In genomic region chr5:146203011-146203871, GRCh38 we compare ENCODE assay signal across 1 cellular context.
TF ChIP-seq lines count a peak whose summit lies in the region.

TSS of gene RBM27 (plus strand) at chr5:146203605. CDS start at chr5:146203766, 161 bp downstream.

TF ChIP-seq in HCT116, 20 proteins besides CTCF, POLR2A, EP300 and RAD21 (continued from another document):
- TF ChIP-seq SRF (IDR thresholded peaks at IDR 0.05; ENCODE audit: low read depth) = no peak
- peak; percentile 74; the same call in 1 of the 2 replicates for TF ChIP-seq CBX3 (IDR thresholded peaks at IDR 0.05; ENCODE audit: low read depth)
- TF ChIP-seq YY1 (IDR thresholded peaks at IDR 0.05; ENCODE audit: extremely low read depth, insufficient replicate concordance, low read depth, low read length) = peak; percentile 82
- no peak for TF ChIP-seq EZH2 (IDR thresholded peaks at IDR 0.05)
- TF ChIP-seq ZFX (IDR thresholded peaks at IDR 0.05) = peak; percentile 87
- TF ChIP-seq SP1 (IDR thresholded peaks at IDR 0.05; ENCODE audit: low read depth) = peak; percentile 100
- no peak for TF ChIP-seq ATF3 (IDR thresholded peaks at IDR 0.05)
- peak; percentile 46; the same call in 1 of the 2 replicates for TF ChIP-seq CEBPB (IDR thresholded peaks at IDR 0.05; ENCODE audit: low read depth)
- TF ChIP-seq EZH2phosphoT487 (IDR thresholded peaks at IDR 0.05; ENCODE audit: borderline replicate concordance) = no peak
- no peak for TF ChIP-seq TCF7L2 (IDR thresholded peaks at IDR 0.05; ENCODE audit: borderline replicate concordance, extremely low read depth, insufficient read depth, insufficient read length)
- no peak for TF ChIP-seq REST (IDR thresholded peaks at IDR 0.05; ENCODE audit: low read depth)
